11 cellular contexts compared by ENCODE assay signal in the genomic region with DNA sequence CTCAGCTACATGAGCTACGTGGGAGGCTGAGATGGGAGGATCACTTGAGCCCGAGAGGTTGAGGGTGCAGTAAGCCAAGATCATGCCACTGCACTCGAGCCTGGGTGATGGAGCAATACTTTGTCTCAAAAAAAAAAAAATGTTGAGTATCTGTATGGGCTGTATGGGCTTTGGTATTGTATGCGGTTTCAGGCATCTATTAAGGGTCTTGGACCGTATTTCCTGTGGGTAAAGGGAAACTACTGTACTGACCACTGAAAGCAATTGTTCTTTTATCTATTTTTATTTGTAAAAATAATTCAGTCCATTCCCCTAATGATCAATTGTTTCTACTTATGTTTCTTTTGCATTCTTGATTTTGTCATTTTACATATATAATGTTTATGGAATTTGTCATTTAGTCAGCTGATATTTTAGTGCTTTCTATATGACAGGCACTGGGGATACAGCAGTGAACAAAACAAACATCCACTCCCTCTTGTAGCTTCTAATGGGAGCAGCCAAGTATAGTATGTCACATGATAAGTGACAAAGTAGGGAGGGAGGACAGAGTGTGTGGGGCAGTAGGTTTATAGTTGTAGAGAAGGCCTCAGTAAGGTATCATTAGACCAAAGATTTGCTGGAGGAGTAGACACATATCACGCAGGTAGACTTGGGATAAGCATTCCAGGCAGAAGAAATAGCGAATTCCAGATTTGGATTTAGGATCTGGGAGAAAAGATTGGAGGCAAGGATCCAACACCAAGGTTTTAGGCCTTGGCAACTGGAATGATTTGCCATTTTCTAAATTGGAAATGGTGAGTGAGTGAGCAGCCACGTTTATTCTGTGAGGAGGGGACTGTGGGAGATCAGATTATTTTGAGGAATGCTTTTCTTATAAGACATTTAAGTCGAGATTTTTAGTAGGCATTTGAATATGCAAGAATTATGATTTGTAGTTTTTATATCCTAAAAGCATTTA. TPM values are rescaled to one million over a fixed set of nuclear protein-coding genes. Genes with fewer than 3 reads are reported as not detected.
A peak's percentile ranks its signal among the peaks of the same experiment; 100 is the strongest.
DNase-seq lines count a peak whose midpoint lies in the region; ATAC-seq, FAIRE-seq and TF ChIP-seq lines count a peak whose summit lies in the region.
"Had no signal": no experiment of that assay in that cellular context is flagged by ENCODE, and none has a peak within 500 bp of the region (broad histone marks: within the 10 kb centered on the region; RNA-seq: fewer than 3 reads in every experiment).

No MANE protein-coding gene starts in this region.

- H3K9me3 ChIP-seq in K562 (replicated peaks; ENCODE audit: control insufficient read depth, insufficient read depth, low read depth, low read length) (0 out of 2 replicates have a peak, but pooled peaks cover 2% of the 10 kb centered on the region), gastrocnemius medialis (no peaks in the 10 kb centered on the region), smooth muscle cell (replicated peaks; ENCODE audit: low read depth) (no peaks in the 10 kb centered on the region)

- no peak for TF ChIP-seq POLR2A in K562 (conservative IDR thresholded peaks at IDR 0.05)
- TF ChIP-seq POLR2A in gastrocnemius medialis (IDR thresholded peaks at IDR 0.05), result peak in 1 of 2 donors; percentile 19

- H3K36me3 ChIP-seq in K562 (ENCODE audit: control insufficient read depth, insufficient read depth, low read length) (peaks cover 66% of the 10 kb centered on the region), gastrocnemius medialis (peaks cover 0 to 3% of the 10 kb centered on the region in 2 donors), smooth muscle cell (ENCODE audit: low read depth) (no peaks in the 10 kb centered on the region)

- CTCF ChIA-PET in K562 (lab: Yijun Ruan, JAX; ENCODE audit: low intra/inter-chr PET ratio), result no interaction called here

- no peak for TF ChIP-seq EP300 in K562 (IDR thresholded peaks at IDR 0.05; ENCODE audit: low read length)

- no peak for TF ChIP-seq CTCF in K562 (IDR thresholded peaks at IDR 0.05 in 2 of 3, conservative IDR thresholded peaks at IDR 0.05 in 1 of 3; ENCODE audit: insufficient read depth in 2 of 3, low read depth in 1 of 3, low read length in 3 of 3)
- no peak for TF ChIP-seq CTCF in gastrocnemius medialis (IDR thresholded peaks at IDR 0.05 in 4 of 5, conservative IDR thresholded peaks at IDR 0.05 in 1 of 5)
- TF ChIP-seq CTCF in smooth muscle cell (IDR thresholded peaks at IDR 0.05; ENCODE audit: borderline replicate concordance, insufficient read depth, poor library complexity, severe bottlenecking), result no peak

- H3K9me1 ChIP-seq in K562 (ENCODE audit: control insufficient read depth, insufficient read depth, low read length), result no peaks in the 10 kb centered on the region

- no peak overlapping the region for H2AFZ ChIP-seq in K562 (ENCODE audit: low read depth, low read length)
- no peak overlapping the region for H2AFZ ChIP-seq in smooth muscle cell (ENCODE audit: low read depth)

- WGBS in K562 (ENCODE audit: insufficient coverage, low coverage, missing lambda C conversion rate), result 71% methylated on average over 9 of the region's 9 CpGs
- 94% methylated on average over 9 of the region's 9 CpGs for WGBS in smooth muscle cell (ENCODE audit: low lambda C conversion rate)

- no peaks in the 10 kb centered on the region for H3K27me3 ChIP-seq in K562 (ENCODE audit: control insufficient read depth in 2 of 2, insufficient read depth in 2 of 2, low read length in 2 of 2)
- H3K27me3 ChIP-seq in gastrocnemius medialis, result no peaks in the 10 kb centered on the region
- no peaks in the 10 kb centered on the region for H3K27me3 ChIP-seq in smooth muscle cell (ENCODE audit: low read depth)

- BruUV-seq in K562 (replicated peaks; lab: Mats Ljungman, UMichigan), result no TSS peak

- H3K4me2 ChIP-seq in K562 (ENCODE audit: insufficient read depth, low read length), result no peak overlapping the region
- H3K4me2 ChIP-seq in smooth muscle cell, result no peak overlapping the region

- no peak for TF ChIP-seq RAD21 in K562 (CRISPR knock-in tag; conservative IDR thresholded peaks at IDR 0.05 in 1 of 2, IDR thresholded peaks at IDR 0.05 in 1 of 2)

- in situ Hi-C loops in K562 (cut with MboI) (no loop called here), gastrocnemius medialis (cut with MboI; ENCODE audit: low sequenced_read_pairs in 4 of 4) (no loop called here)

- intact Hi-C loops in K562 (cut with micrococcal nuclease), result no loop called here
- intact Hi-C loops in gastrocnemius medialis (cut with DNase I; ENCODE audit: low total_unique reads), result loop anchor here (5.0 kb wide), 1 partner anchor 47 kb away; no protein-coding TSS in a partner anchor

- peaks cover 99% of the 10 kb centered on the region for H3K79me2 ChIP-seq in K562 (ENCODE audit: control insufficient read depth, insufficient read depth, low read length)
- H3K79me2 ChIP-seq in smooth muscle cell (ENCODE audit: low read depth), result peaks cover 99% of the 10 kb centered on the region

- no peaks in the 10 kb centered on the region for H3F3A ChIP-seq in smooth muscle cell (ENCODE audit: low read depth)

- H3K4me3 ChIP-seq in K562 (no peak overlapping the region), gastrocnemius medialis (peak overlapping the region in 1 of 4 donors; percentile 5), smooth muscle cell (no peak overlapping the region)

- H3K27ac ChIP-seq in K562 (ENCODE audit: extremely low read depth, low read depth, low read length) (peak overlapping the region; percentile 53; the same call in 1 of the 3 replicates), gastrocnemius medialis (peak overlapping the region; percentile 97 to 99 (median 98)), smooth muscle cell (ENCODE audit: low read depth) (no peak overlapping the region)
- H3K27ac ChIP-seq: 22Rv1 had no signal

- peak; percentile 10 for DNase-seq in DMS 273 (lab: John Stamatoyannopoulos, UW; ENCODE audit: unreplicated experiment)
- no peak for DNase-seq in DMS 273 treated with DMSO at 0.1 percent for 48 hours (lab: John Stamatoyannopoulos, UW)
- peak in 3 of 4 experiments; percentile 22 to 42 (median 37) for DNase-seq in K562 (ENCODE audit: extremely low read depth in 1 of 4, low spot score in 3 of 4)
- DNase-seq in gastrocnemius medialis, result no peak
- no peak for DNase-seq in smooth muscle cell (lab: John Stamatoyannopoulos, UW; ENCODE audit: unreplicated experiment)
- no peak for DNase-seq in NCI-H774 (lab: John Stamatoyannopoulos, UW)
- DNase-seq in NK-92 (lab: John Stamatoyannopoulos, UW; ENCODE audit: unreplicated experiment), result no peak
- DNase-seq: effector CD8-positive, alpha-beta T cell; NCI-H1105 had no signal

- H4K20me1 ChIP-seq in K562 (replicated peaks; ENCODE audit: control insufficient read depth, insufficient read depth, low read length) (peaks cover 12% of the 10 kb centered on the region), smooth muscle cell (ENCODE audit: low read depth) (peaks cover 100% of the 10 kb centered on the region)

- POLR2A ChIA-PET in K562 (lab: Yijun Ruan, JAX), result interaction anchor here (0.6 to 1.1 kb wide), 5 partner anchors 9 to 210 kb away, joined by 3 to 6 read pairs (median 4); a partner anchor contains a TSS

- H3K4me1 ChIP-seq in K562 (replicated peaks in 1 of 2; ENCODE audit: control insufficient read depth in 2 of 2, insufficient read depth in 2 of 2, low read length in 2 of 2) (peaks cover 20 to 31% of the 10 kb centered on the region in 2 experiments), gastrocnemius medialis (peaks cover 43 to 53% of the 10 kb centered on the region in 2 donors), smooth muscle cell (ENCODE audit: low read depth) (peaks cover 4% of the 10 kb centered on the region)

- FAIRE-seq in K562 (lab: Jason Lieb, UNC), result no peak

- peak; percentile 62 for ATAC-seq in HG02943 (IDR thresholded peaks at IDR 0.05; ENCODE audit: low read depth, unreplicated experiment)
- peak; percentile 68 for ATAC-seq in K562
- peak; percentile 85 to 87 for ATAC-seq in gastrocnemius medialis

- peak overlapping the region in 1 of 2 experiments; percentile 15; a peak in 1 of 4 replicates for H3K9ac ChIP-seq in K562 (ENCODE audit: insufficient read depth in 1 of 2, low read depth in 2 of 2, low read length in 2 of 2)
- no peak overlapping the region for H3K9ac ChIP-seq in smooth muscle cell (ENCODE audit: low read depth)

RNA-seq across cellular contexts. Expression of a gene that starts 6.0 kb away (rescaled TPM):
- total RNA-seq in K562 (2011; cell fraction: chromatin; rRNA removed; ENCODE audit: low replicate concordance), result 143 TPM in 2 replicates
- 190 and 200 TPM in 2 replicates for total RNA-seq in K562 (2011; cell fraction: nucleolus; rRNA removed)
- 178 and 226 TPM in 2 replicates for total RNA-seq in K562 (2011; cell fraction: nucleoplasm; rRNA removed)
- total RNA-seq in K562 (2014; rRNA removed), result 302 and 327 TPM in 2 replicates
- 235 and 246 TPM in 2 replicates for total RNA-seq in K562 (2014; rRNA removed; fragmentation: Illumina TruSeq; extraction: Trizol)
- total RNA-seq in K562 (2015; rRNA removed; fragmentation: Illumina TruSeq; extraction: Trizol), result 215 and 217 TPM in 2 replicates
- total RNA-seq in K562 (2021), result 231 and 238 TPM in 2 replicates
- polyA plus RNA-seq in K562 (2011; rRNA removed), result 307 and 425 TPM in 2 replicates
- 302 and 333 TPM in 2 replicates for polyA plus RNA-seq in K562 (2011; cell fraction: cytosol; rRNA removed)
- polyA plus RNA-seq in K562 (2011; cell fraction: nucleus; rRNA removed), result 61.1 and 83.0 TPM in 2 replicates
- polyA plus RNA-seq in K562 (2012), result 178 and 267 TPM in 2 replicates
- polyA plus RNA-seq in K562 (2014; fragmentation: Illumina TruSeq; extraction: Trizol), result 303 and 361 TPM in 2 replicates
- polyA plus RNA-seq in K562 (2014; fragmentation: Nextera tagmentation; extraction: Ambion mirVana), result 100 to 1,000 TPM; 536 to 541 TPM
- polyA plus RNA-seq in K562 (2014; rRNA removed), result 411 and 464 TPM in 2 replicates
- polyA minus RNA-seq in K562 (2011; rRNA and poly(A)+ RNA removed), result 317 and 349 TPM in 2 replicates
- polyA minus RNA-seq in K562 (2011; cell fraction: cytosol; rRNA and poly(A)+ RNA removed), result 86.4 and 132 TPM in 2 replicates
- 29.5 and 35.4 TPM in 2 replicates for polyA minus RNA-seq in K562 (2011; cell fraction: nucleus; rRNA and poly(A)+ RNA removed)
- 100 to 1,000 TPM; 150 to 448 (median 353) TPM for total RNA-seq in gastrocnemius medialis
- 96.9 and 97.9 TPM in 2 replicates for total RNA-seq in smooth muscle cell
- 133 and 139 TPM in 2 replicates for polyA plus RNA-seq in smooth muscle cell

RNA-seq across cellular contexts. Expression of a gene that starts 9.3 kb away (rescaled TPM):
- 105 and 121 TPM in 2 replicates for total RNA-seq in K562 (2011; cell fraction: chromatin; rRNA removed; ENCODE audit: low replicate concordance)
- 31.3 and 32.5 TPM in 2 replicates for total RNA-seq in K562 (2011; cell fraction: nucleolus; rRNA removed)
- 51.2 and 83.9 TPM in 2 replicates for total RNA-seq in K562 (2011; cell fraction: nucleoplasm; rRNA removed)
- total RNA-seq in K562 (2014; rRNA removed) (44.7 and 50.5 TPM in 2 replicates), K562 (2014; rRNA removed; fragmentation: Illumina TruSeq; extraction: Trizol) (112 and 127 TPM in 2 replicates), K562 (2015; rRNA removed; fragmentation: Illumina TruSeq; extraction: Trizol) (78.1 and 83.6 TPM in 2 replicates), K562 (2021) (101 and 103 TPM in 2 replicates), gastrocnemius medialis (10 to 100 TPM; 15.0 to 42.0 (median 16.7) TPM), smooth muscle cell (33.8 and 39.0 TPM in 2 replicates)
- polyA plus RNA-seq in K562 (2011; rRNA removed) (112 and 136 TPM in 2 replicates), K562 (2014; fragmentation: Illumina TruSeq; extraction: Trizol) (59.5 and 67.4 TPM in 2 replicates), K562 (2014; fragmentation: Nextera tagmentation; extraction: Ambion mirVana) (10 to 100 TPM; 28.9 to 39.7 TPM), K562 (2014; rRNA removed) (53.1 and 53.4 TPM in 2 replicates), smooth muscle cell (5.9 and 8.3 TPM in 2 replicates)
- polyA plus RNA-seq in K562 (2011; cell fraction: cytosol; rRNA removed), result 35.5 and 60.8 TPM in 2 replicates
- polyA plus RNA-seq in K562 (2011; cell fraction: nucleus; rRNA removed), result 52.5 and 59.6 TPM in 2 replicates
- polyA plus RNA-seq in K562 (2012), result 38.4 and 46.1 TPM in 2 replicates
- polyA minus RNA-seq in K562 (2011; rRNA and poly(A)+ RNA removed), result 293 and 318 TPM in 2 replicates
- polyA minus RNA-seq in K562 (2011; cell fraction: cytosol; rRNA and poly(A)+ RNA removed), result 67.9 and 134 TPM in 2 replicates
- polyA minus RNA-seq in K562 (2011; cell fraction: nucleus; rRNA and poly(A)+ RNA removed), result 19.9 and 34.4 TPM in 2 replicates

RNA-seq across cellular contexts. Expression of a gene that starts 37.7 kb away (rescaled TPM):
- total RNA-seq in K562 (2011; cell fraction: chromatin; rRNA removed; ENCODE audit: low replicate concordance), result 46.5 and 118 TPM in 2 replicates
- 23.9 and 24.3 TPM in 2 replicates for total RNA-seq in K562 (2011; cell fraction: nucleolus; rRNA removed)
- total RNA-seq in K562 (2011; cell fraction: nucleoplasm; rRNA removed), result 35.3 and 42.9 TPM in 2 replicates
- 14.0 and 22.5 TPM in 2 replicates for total RNA-seq in K562 (2014; rRNA removed)
- total RNA-seq in K562 (2014; rRNA removed; fragmentation: Illumina TruSeq; extraction: Trizol), result 28.4 and 32.1 TPM in 2 replicates
- total RNA-seq in K562 (2015; rRNA removed; fragmentation: Illumina TruSeq; extraction: Trizol), result 26.5 and 26.6 TPM in 2 replicates
- total RNA-seq in K562 (2021), result 33.2 and 36.3 TPM in 2 replicates
- 18.4 and 24.0 TPM in 2 replicates for polyA plus RNA-seq in K562 (2011; rRNA removed)
- polyA plus RNA-seq in K562 (2011; cell fraction: cytosol; rRNA removed), result 14.4 and 17.0 TPM in 2 replicates
- 21.7 and 22.5 TPM in 2 replicates for polyA plus RNA-seq in K562 (2011; cell fraction: nucleus; rRNA removed)
- 15.0 and 16.6 TPM in 2 replicates for polyA plus RNA-seq in K562 (2012)
- 28.7 and 29.1 TPM in 2 replicates for polyA plus RNA-seq in K562 (2014; fragmentation: Illumina TruSeq; extraction: Trizol)
- 1 to 10 TPM; 5.0 to 5.6 TPM for polyA plus RNA-seq in K562 (2014; fragmentation: Nextera tagmentation; extraction: Ambion mirVana)
- 11.9 and 13.2 TPM in 2 replicates for polyA plus RNA-seq in K562 (2014; rRNA removed)
- polyA minus RNA-seq in K562 (2011; rRNA and poly(A)+ RNA removed), result 60.3 and 69.3 TPM in 2 replicates
- polyA minus RNA-seq in K562 (2011; cell fraction: cytosol; rRNA and poly(A)+ RNA removed), result 31.1 and 31.3 TPM in 2 replicates
- polyA minus RNA-seq in K562 (2011; cell fraction: nucleus; rRNA and poly(A)+ RNA removed), result 22.2 and 41.8 TPM in 2 replicates
- total RNA-seq in gastrocnemius medialis, result 10 to 100 TPM in 3 of 4 donors, 1 to 10 TPM in 1; 6.3 to 21.8 (median 14.4) TPM
- total RNA-seq in smooth muscle cell, result 28.3 and 32.0 TPM in 2 replicates
- polyA plus RNA-seq in smooth muscle cell, result 8.5 and 10.0 TPM in 2 replicates

Comparison
In these comparisons a context has a peak if more than half of its experiments do, and no peak if none do; other contexts are left out.
1. DNase-seq: peak in DMS 273 (single experiment) and K562 (3 of 4); none in DMS 273 treated with DMSO at 0.1 percent for 48 hours (single experiment), gastrocnemius medialis (0 of 2), smooth muscle cell (single experiment), NCI-H774 (single experiment) and NK-92 (single experiment).
2. Peak in every context shown above with its lines, with median percentiles within 50 percentile points of each other: ATAC-seq.